ENCODE assay signal across 23 cellular contexts in genomic region chrX:148979786-148980185, GRCh38.
"Had no signal": no experiment of that assay in that cellular context is flagged by ENCODE, and none has a peak within 500 bp of the region (broad histone marks: within the 10 kb centered on the region; RNA-seq: fewer than 3 reads in every experiment).

No MANE protein-coding gene starts in this region.

- H3K9me3 ChIP-seq: colonic mucosa, esophagus muscularis mucosa, esophagus squamous epithelium, gastrocnemius medialis, gastroesophageal sphincter, heart left ventricle, heart right ventricle had no signal

- H3K27me3 ChIP-seq: colonic mucosa, esophagus muscularis mucosa, esophagus squamous epithelium, foreskin keratinocyte, gastrocnemius medialis, gastroesophageal sphincter, heart left ventricle, heart right ventricle had no signal

- H3K36me3 ChIP-seq: colonic mucosa, esophagus muscularis mucosa, esophagus squamous epithelium, gastrocnemius medialis, gastroesophageal sphincter, heart left ventricle, heart right ventricle had no signal

- DNase-seq: colonic mucosa; cortex of kidney; dermis blood vessel endothelial cell; effector CD4-positive, alpha-beta T cell; effector CD8-positive, alpha-beta T cell; effector memory CD4-positive, alpha-beta T cell; effector memory CD8-positive, alpha-beta T cell; endodermal cell; erythroblast; esophagus squamous epithelium; foreskin fibroblast; foreskin keratinocyte; foreskin melanocyte; gastrocnemius medialis; glutamatergic neuron; head of caudate nucleus; heart left ventricle; heart right ventricle had no signal

- H3K4me3 ChIP-seq: colonic mucosa, coronary artery, dorsolateral prefrontal cortex, esophagus muscularis mucosa, esophagus squamous epithelium, gastrocnemius medialis, gastroesophageal sphincter, heart left ventricle, heart right ventricle had no signal

- H3K27ac ChIP-seq: colonic mucosa, coronary artery, dorsolateral prefrontal cortex, epithelial cell of prostate, esophagus muscularis mucosa, esophagus squamous epithelium, foreskin keratinocyte, gastrocnemius medialis, gastroesophageal sphincter, heart left ventricle, heart right ventricle had no signal

- H3K4me1 ChIP-seq: colonic mucosa, esophagus muscularis mucosa, esophagus squamous epithelium, foreskin keratinocyte, gastrocnemius medialis, gastroesophageal sphincter, heart left ventricle, heart right ventricle had no signal
